Comparison of ENCODE assay signal across 9 cellular contexts in the genomic region with DNA sequence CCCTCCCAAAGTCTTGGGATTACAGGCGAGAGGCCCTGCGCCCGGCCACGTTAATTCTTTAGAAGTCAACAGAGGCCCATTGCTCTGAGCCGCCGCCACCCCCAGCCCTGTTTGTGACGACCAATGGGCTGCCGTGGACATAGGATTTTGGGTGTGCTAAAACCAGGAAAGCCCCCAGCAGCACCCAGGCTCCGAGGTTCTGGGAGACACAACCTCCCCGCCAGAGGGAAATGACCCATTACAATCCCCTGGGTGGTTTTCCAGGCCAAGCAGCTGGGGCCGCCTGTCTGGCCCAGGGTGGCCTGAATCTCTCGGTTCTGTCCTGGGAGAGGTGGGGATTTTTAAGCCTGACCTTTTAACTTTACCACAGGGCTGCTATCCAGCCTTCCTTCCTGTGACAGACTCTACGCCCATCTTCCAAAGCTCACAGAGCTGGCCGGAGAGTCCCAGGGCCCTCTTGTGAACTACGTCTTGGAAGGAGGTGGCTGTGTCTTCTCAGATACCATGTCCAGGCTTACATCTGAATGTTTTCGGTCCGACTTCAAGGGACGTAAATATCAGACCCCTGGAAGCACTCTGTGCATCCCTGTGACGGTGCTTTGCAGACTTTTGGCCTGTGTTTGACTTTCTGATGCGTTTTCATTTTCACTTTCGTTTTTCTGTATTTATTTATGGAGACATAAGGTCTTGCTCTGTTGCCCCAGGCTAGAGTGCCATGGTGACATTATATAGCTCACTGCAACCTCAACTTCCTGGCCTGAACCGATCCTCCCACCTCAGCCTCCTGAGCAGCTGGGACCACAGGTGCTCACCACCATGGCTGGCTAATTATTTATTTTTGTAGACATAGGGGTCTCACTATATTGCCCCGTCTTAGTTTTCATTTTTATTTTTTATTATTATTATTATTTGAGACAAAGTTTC. TPM values are rescaled to one million over a fixed set of nuclear protein-coding genes. Genes with fewer than 3 reads are reported as not detected.
DNase-seq lines count a peak whose midpoint lies in the region; ATAC-seq and TF ChIP-seq lines count a peak whose summit lies in the region.
"Had no signal": no experiment of that assay in that cellular context is flagged by ENCODE, and none has a peak within 500 bp of the region (broad histone marks: within the 10 kb centered on the region; RNA-seq: fewer than 3 reads in every experiment).

No MANE protein-coding gene starts in this region.

- no peaks in the 10 kb centered on the region for H3K9me3 ChIP-seq in SU-DHL-6 (ENCODE audit: insufficient read depth, low read length)
- H3K9me3 ChIP-seq in naive thymus-derived CD4-positive, alpha-beta T cell (ENCODE audit: control insufficient read depth in 2 of 3, low read length in 3 of 3), result no peaks in the 10 kb centered on the region
- no peaks in the 10 kb centered on the region for H3K9me3 ChIP-seq in HAP-1
- H3K9me3 ChIP-seq in breast epithelium, result no peaks in the 10 kb centered on the region

- peaks cover 7 to 11% of the 10 kb centered on the region in 2 donors for H3K4me1 ChIP-seq in naive thymus-derived CD4-positive, alpha-beta T cell (ENCODE audit: control insufficient read depth in 2 of 2, insufficient read depth in 2 of 2, low read length in 2 of 2)
- H3K4me1 ChIP-seq in HAP-1 (no peaks in the 10 kb centered on the region), breast epithelium (no peaks in the 10 kb centered on the region)

- ATAC-seq in GM19023 (IDR thresholded peaks at IDR 0.05; ENCODE audit: unreplicated experiment), result peak; percentile 53
- ATAC-seq in HG02840 (IDR thresholded peaks at IDR 0.05; ENCODE audit: low FRiP score, unreplicated experiment), result peak; percentile 52
- ATAC-seq in naive thymus-derived CD4-positive, alpha-beta T cell, result peak; percentile 23

- H3K27ac ChIP-seq in SU-DHL-6 (ENCODE audit: low read depth, low read length) (peak overlapping the region; percentile 99), breast epithelium (peak overlapping the region in 1 of 2 donors; percentile 52)
- H3K27ac ChIP-seq in naive thymus-derived CD4-positive, alpha-beta T cell (ENCODE audit: low read depth, low read length), result peak overlapping the region; percentile 9

- H3K9me2 ChIP-seq in SU-DHL-6 (replicated peaks; ENCODE audit: insufficient read depth, low read length), result no peaks in the 10 kb centered on the region

- CTCF ChIA-PET in naive thymus-derived CD4-positive, alpha-beta T cell (lab: Charles Lee), result no interaction called here

- in situ Hi-C loops in HAP-1 (cut with MboI; ENCODE audit: low sequenced_read_pairs), result no loop called here

- H3K27ac Mint-ChIP-seq in naive thymus-derived CD4-positive, alpha-beta T cell, result peak overlapping the region; percentile 58 to 94 (median 81)

- H3K9me3 Mint-ChIP-seq in naive thymus-derived CD4-positive, alpha-beta T cell, result peaks cover 0 to 2% (median 0%) of the 10 kb centered on the region in 11 donors

- peaks cover 3% of the 10 kb centered on the region; the same call in 1 of the 2 replicates for H3K36me3 ChIP-seq in SU-DHL-6 (ENCODE audit: low read length)
- H3K36me3 ChIP-seq in naive thymus-derived CD4-positive, alpha-beta T cell (ENCODE audit: control insufficient read depth in 2 of 3, insufficient read depth in 3 of 3, low read length in 3 of 3), result peaks cover 5 to 33% (median 8%) of the 10 kb centered on the region in 3 experiments
- no peaks in the 10 kb centered on the region for H3K36me3 ChIP-seq in HAP-1 (replicated peaks)
- H3K36me3 ChIP-seq in breast epithelium, result no peaks in the 10 kb centered on the region

- peaks cover 15% of the 10 kb centered on the region; the same call in 1 of the 2 replicates for H3K79me2 ChIP-seq in SU-DHL-6 (ENCODE audit: insufficient read depth, low read length)

- H3K27me3 Mint-ChIP-seq in naive thymus-derived CD4-positive, alpha-beta T cell, result no peaks in the 10 kb centered on the region

- H3K4me2 ChIP-seq in SU-DHL-6 (ENCODE audit: low read depth, low read length, poor library complexity, severe bottlenecking), result peak overlapping the region; percentile 52

- H3K4me3 Mint-ChIP-seq in naive thymus-derived CD4-positive, alpha-beta T cell, result peak overlapping the region in 6 of 10 donors; percentile 12 to 68 (median 46)

- H3K4me3 ChIP-seq in SU-DHL-6 (ENCODE audit: insufficient read depth, low read length, poor library complexity, severe bottlenecking) (no peak overlapping the region), HAP-1 (no peak overlapping the region), breast epithelium (peak overlapping the region in 1 of 3 donors; percentile 29)
- peak overlapping the region; percentile 24 for H3K4me3 ChIP-seq in naive thymus-derived CD4-positive, alpha-beta T cell (ENCODE audit: low read length)

- peak in 1 of 9 donors; percentile 42 for DNase-seq in naive thymus-derived CD4-positive, alpha-beta T cell
- DNase-seq in HAP-1 (ENCODE audit: low spot score in 2 of 2) (no peak), breast epithelium (ENCODE audit: low spot score in 2 of 2) (no peak), NCI-H2107 treated with DMSO at 0.1 percent for 48 hours (lab: John Stamatoyannopoulos, UW; ENCODE audit: unreplicated experiment) (no peak)
- no peak for DNase-seq in activated CD4-positive, alpha-beta T cell treated with anti-CD3 and anti-CD28 coated beads for 1 hour

- intact Hi-C loops in naive thymus-derived CD4-positive, alpha-beta T cell (cut with micrococcal nuclease), result loop anchor here in 1 of 2 donors (1.0 to 2.0 kb wide), 4 partner anchors 9 to 38 kb away; partner anchors contain the start of gene P2RY8
- intact Hi-C loops in breast epithelium (cut with DNase I; ENCODE audit: low total_unique reads), result no loop called here

- peak overlapping the region; percentile 36; the same call in 1 of the 2 replicates for H3K9ac ChIP-seq in SU-DHL-6 (ENCODE audit: low read length)

- TF ChIP-seq CTCF in SU-DHL-6 (IDR thresholded peaks at IDR 0.05; ENCODE audit: insufficient read depth, low read length, poor library complexity, severe bottlenecking) (no peak), breast epithelium (IDR thresholded peaks at IDR 0.05) (no peak)

- peaks cover 0 to 26% (median 12%) of the 10 kb centered on the region in 5 donors for H3K36me3 Mint-ChIP-seq in naive thymus-derived CD4-positive, alpha-beta T cell

- no peaks in the 10 kb centered on the region for H4K20me1 ChIP-seq in SU-DHL-6 (ENCODE audit: low read depth, low read length)

- peaks cover 10 to 46% (median 34%) of the 10 kb centered on the region in 7 donors for H3K4me1 Mint-ChIP-seq in naive thymus-derived CD4-positive, alpha-beta T cell

- peaks cover 58% of the 10 kb centered on the region for H3F3A ChIP-seq in SU-DHL-6 (ENCODE audit: insufficient read depth)

- H2AFZ ChIP-seq in SU-DHL-6 (ENCODE audit: low read depth, low read length, severe bottlenecking), result no peak overlapping the region

- POLR2A ChIA-PET in naive thymus-derived CD4-positive, alpha-beta T cell (lab: Charles Lee), result no interaction called here

- TF ChIP-seq POLR2A in breast epithelium (IDR thresholded peaks at IDR 0.05), result no peak

- no peaks in the 10 kb centered on the region for H3K27me3 ChIP-seq in SU-DHL-6 (ENCODE audit: low read length)
- no peaks in the 10 kb centered on the region for H3K27me3 ChIP-seq in naive thymus-derived CD4-positive, alpha-beta T cell (ENCODE audit: control insufficient read depth in 2 of 2, insufficient read depth in 2 of 2, low read length in 2 of 2)
- no peaks in the 10 kb centered on the region for H3K27me3 ChIP-seq in HAP-1 (ENCODE audit: low read depth)
- no peaks in the 10 kb centered on the region for H3K27me3 ChIP-seq in breast epithelium

RNA-seq across cellular contexts. Expression of gene P2RY8, which starts 36.0 kb away (rescaled TPM):
- 100 to 1,000 TPM; 109 to 158 (median 122) TPM for total RNA-seq in naive thymus-derived CD4-positive, alpha-beta T cell
- 100 to 1,000 TPM; 221 to 277 TPM for polyA plus RNA-seq in naive thymus-derived CD4-positive, alpha-beta T cell
- 1 to 10 TPM; 1.3 to 3.2 (median 1.5) TPM for total RNA-seq in breast epithelium
- total RNA-seq: fibroblast of villous mesenchyme had no signal

RNA-seq across cellular contexts. Expression of gene ASMTL, which starts 48.3 kb away (rescaled TPM):
- total RNA-seq in naive thymus-derived CD4-positive, alpha-beta T cell, result 10 to 100 TPM; 30.9 to 50.0 (median 41.7) TPM
- polyA plus RNA-seq in naive thymus-derived CD4-positive, alpha-beta T cell, result 10 to 100 TPM; 41.0 to 46.0 TPM
- 10 to 100 TPM; 22.8 to 29.1 (median 28.2) TPM for total RNA-seq in breast epithelium

Comparison
In these comparisons a context has a peak if more than half of its experiments do, and no peak if none do; other contexts are left out.
1. RNA of gene P2RY8, which starts 36.0 kb away (total RNA-seq): 109 to 158 TPM in naive thymus-derived CD4-positive, alpha-beta T cell; 1.3 to 3.2 TPM in breast epithelium; every median in the first group is over 10 times any median in the second.
2. Peak in every context shown above with its lines, with median percentiles within 50 percentile points of each other: ATAC-seq.